ENCODE assay signal across 9 cellular contexts in the genomic region with DNA sequence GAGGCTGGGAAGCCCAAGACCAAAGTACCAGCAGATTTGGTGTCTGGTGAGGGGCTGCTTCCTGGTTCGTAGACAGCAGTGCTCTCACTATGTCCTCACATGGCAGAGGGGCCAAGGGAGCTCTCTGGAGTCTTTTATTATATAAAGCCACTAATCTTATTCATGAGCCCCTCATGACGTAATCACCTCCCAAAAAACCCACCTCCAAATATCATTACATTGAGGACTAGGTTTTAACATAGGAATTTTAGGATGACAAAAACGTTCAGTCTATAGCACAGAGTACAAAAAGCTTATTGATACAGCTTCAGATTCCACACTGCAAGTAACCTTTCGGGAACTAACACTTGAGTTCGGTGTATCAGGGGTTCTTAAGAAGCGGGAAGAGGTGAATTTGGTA. TPM values are rescaled to one million over a fixed set of nuclear protein-coding genes. Genes with fewer than 3 reads are reported as not detected.
"Had no signal": no experiment of that assay in that cellular context is flagged by ENCODE, and none has a peak within 500 bp of the region (broad histone marks: within the 10 kb centered on the region; RNA-seq: fewer than 3 reads in every experiment).

No MANE protein-coding gene starts in this region.

- FAIRE-seq: G401.6, GM12878, GM12891, GM12892, GM18507, GM19239 had no signal

- DNase-seq: GDM1, GF-D8 had no signal

- H3K4me3 ChIP-seq: GM12878 had no signal

- ATAC-seq: GM12878 had no signal

RNA-seq across cellular contexts. Expression of a gene that starts 4.1 kb away (rescaled TPM):
- total RNA-seq: G401, GM12878 had no signal
- polyA plus RNA-seq: GM12878 had no signal

RNA-seq across cellular contexts. Expression of a gene that starts 21.0 kb away (rescaled TPM):
- total RNA-seq: G401, GM12878 had no signal

RNA-seq across cellular contexts. Expression of a gene that starts 36.2 kb away (rescaled TPM):
- total RNA-seq: G401 had no signal
